Comparison of ENCODE assay signal across 7 cellular contexts in the genomic region with DNA sequence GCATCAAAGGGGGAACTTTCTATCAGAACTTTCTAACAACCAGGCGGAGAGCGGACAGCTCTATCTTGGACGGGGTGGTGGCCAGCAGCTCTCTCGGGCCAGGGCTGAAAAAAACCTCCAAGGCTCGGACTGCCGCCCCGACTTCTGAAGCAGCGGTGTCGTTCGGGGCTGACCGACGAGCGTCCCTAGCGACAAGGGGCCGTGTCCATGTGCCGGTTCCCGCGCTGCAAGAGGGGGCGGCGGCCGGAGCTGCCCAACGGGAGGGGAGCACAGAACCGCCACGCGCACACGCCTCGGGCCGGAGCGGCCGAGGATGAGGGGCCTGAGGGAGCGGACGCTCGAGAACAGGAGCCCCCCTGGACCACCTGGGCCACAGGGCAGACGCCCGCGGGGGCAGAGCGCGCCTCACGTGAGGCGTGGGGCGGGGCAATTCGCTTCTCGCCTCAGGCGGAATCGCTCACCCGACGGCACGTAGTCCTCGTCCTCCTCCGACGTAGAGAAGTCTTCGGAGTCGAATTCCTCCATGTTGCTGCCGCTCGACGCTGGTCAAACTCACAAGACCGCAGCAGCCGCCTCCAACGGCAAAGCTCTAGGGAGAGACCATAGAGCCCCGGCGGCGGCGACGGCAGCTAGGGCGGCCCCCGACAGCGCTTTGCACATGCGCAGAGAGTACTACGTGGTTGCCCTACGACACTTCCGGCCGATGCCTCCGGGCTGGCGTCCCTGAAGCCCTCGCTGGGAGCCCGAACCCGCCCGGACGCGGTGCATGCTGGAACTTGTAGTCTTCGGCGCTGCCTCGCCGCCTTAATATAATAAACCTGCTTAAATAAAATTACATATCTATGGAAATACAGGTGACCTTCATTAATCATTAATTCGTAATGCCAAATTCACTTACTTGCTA.
DNase-seq lines count a peak whose midpoint lies in the region; ATAC-seq, FAIRE-seq and TF ChIP-seq lines count a peak whose summit lies in the region.

A gene (minus strand): TSS at position 676 of the 904 bp plus-strand sequence. CDS start 151 bp downstream, at position 525.

- no peak for TF ChIP-seq CTCF in astrocyte of the spinal cord (IDR thresholded peaks at IDR 0.05; ENCODE audit: low read depth, low read length)
- no peak for TF ChIP-seq CTCF in retinal pigment epithelial cell (conservative IDR thresholded peaks at IDR 0.05; ENCODE audit: low read depth, low read length)

- ATAC-seq in HG02981 (IDR thresholded peaks at IDR 0.05; ENCODE audit: unreplicated experiment) = peak; percentile 91

- H3K4me3 ChIP-seq in astrocyte of the spinal cord (ENCODE audit: low read depth, low read length) (peak within 1 kb of the TSS; percentile 96), retinal pigment epithelial cell (ENCODE audit: low read length) (peak within 1 kb of the TSS; percentile 75)

- DNase-seq in GM18507 (ENCODE audit: extremely low spot score, insufficient read length, low read depth) (peak; percentile 95), NCI-H2081 (lab: John Stamatoyannopoulos, UW) (peak; percentile 89 to 90), T1000 (lab: John Stamatoyannopoulos, UW) (peak; percentile 83), astrocyte of the spinal cord (ENCODE audit: low read depth, low spot score) (peak; percentile 95), hippocampal formation (lab: John Stamatoyannopoulos, UW) (peak; percentile 90 to 93), retinal pigment epithelial cell (ENCODE audit: low read depth) (no peak)

- in situ Hi-C loops in astrocyte of the spinal cord (cut with HindIII; ENCODE audit: low sequenced_read_pairs) = no loop called here

- peak; percentile 86 for FAIRE-seq in GM18507 (lab: Jason Lieb, UNC)
